5 cellular contexts compared by ENCODE assay signal in genomic region chr9:109540-109939, GRCh38. TPM values are rescaled to one million over a fixed set of nuclear protein-coding genes. Genes with fewer than 3 reads are reported as not detected.
"Had no signal": no experiment of that assay in that cellular context is flagged by ENCODE, and none has a peak within 500 bp of the region (broad histone marks: within the 10 kb centered on the region; RNA-seq: fewer than 3 reads in every experiment).

No MANE protein-coding gene starts in this region.

RNA-seq across cellular contexts. Expression of gene FOXD4, which starts 8.7 kb away (rescaled TPM):
- total RNA-seq: mononuclear cell, right lobe of liver, smooth muscle cell, suprapubic skin had no signal
- polyA plus RNA-seq: immature natural killer cell had no signal
